Comparison of ENCODE assay signal across 9 cellular contexts in genomic region chr16:1929578-1930337, GRCh38. TPM values are rescaled to one million over a fixed set of nuclear protein-coding genes. Genes with fewer than 3 reads are reported as not detected.
A peak's percentile ranks its signal among the peaks of the same experiment; 100 is the strongest.
DNase-seq lines count a peak whose midpoint lies in the region; ATAC-seq and TF ChIP-seq lines count a peak whose summit lies in the region.
"Had no signal": no experiment of that assay in that cellular context is flagged by ENCODE, and none has a peak within 500 bp of the region (broad histone marks: within the 10 kb centered on the region; RNA-seq: fewer than 3 reads in every experiment).

No MANE protein-coding gene starts in this region.

- POLR2A ChIA-PET in Caco-2 (lab: Charles Lee), result no interaction called here

- H3K4me3 ChIP-seq in Caco-2 (ENCODE audit: low read depth, low read length) (peak overlapping the region; percentile 63), OCI-LY1 (ENCODE audit: low read depth, low read length, poor library complexity, severe bottlenecking) (peak overlapping the region; percentile 56), muscle layer of colon (ENCODE audit: low read depth in 1 of 2, low read length in 2 of 2) (peak overlapping the region; percentile 48 to 75)

- H3K9ac ChIP-seq in OCI-LY1 (ENCODE audit: low read length) (peak overlapping the region; percentile 48), muscle layer of colon (ENCODE audit: low read length) (no peak overlapping the region)

- CTCF ChIA-PET in Caco-2 (lab: Charles Lee), result interaction anchor here (0.5 to 1.5 kb wide), 3 partner anchors 11 to 74 kb away, joined by 3 to 9 read pairs (median 4); no protein-coding TSS in a partner anchor

- H3K9me3 Mint-ChIP-seq in Caco-2 (ENCODE audit: unreplicated experiment), result no peaks in the 10 kb centered on the region

- H3K27ac ChIP-seq in OCI-LY1 (ENCODE audit: low read depth, low read length, poor library complexity, severe bottlenecking), result no peak overlapping the region
- peak overlapping the region; percentile 70 for H3K27ac ChIP-seq in muscle layer of colon (ENCODE audit: low read depth, low read length)
- H3K27ac ChIP-seq: epithelial cell of prostate had no signal

- no TSS peak for BruUV-seq in Caco-2 (replicated peaks; lab: Mats Ljungman, UMichigan)

- H3K4me1 Mint-ChIP-seq in Caco-2 (ENCODE audit: low read depth, unreplicated experiment), result no peaks in the 10 kb centered on the region

- no peak overlapping the region for H3K27ac Mint-ChIP-seq in Caco-2 (ENCODE audit: unreplicated experiment)

- no peaks in the 10 kb centered on the region for H3K79me2 ChIP-seq in OCI-LY1 (ENCODE audit: insufficient read depth, low read length)

- no peaks in the 10 kb centered on the region for H3K36me3 Mint-ChIP-seq in Caco-2 (ENCODE audit: insufficient read depth, unreplicated experiment)

- no peaks in the 10 kb centered on the region for H3K27me3 ChIP-seq in Caco-2 (replicated peaks; ENCODE audit: control insufficient read depth, insufficient read depth, low read length)
- H3K27me3 ChIP-seq in OCI-LY1 (ENCODE audit: insufficient read depth, low read length), result 0 out of 2 replicates have a peak, but pooled peaks cover 6% of the 10 kb centered on the region
- peaks cover 0 to 22% of the 10 kb centered on the region in 2 donors for H3K27me3 ChIP-seq in muscle layer of colon (ENCODE audit: control insufficient read depth in 1 of 2, insufficient read depth in 2 of 2, low read length in 2 of 2)

- intact Hi-C loops in Caco-2 (cut with micrococcal nuclease; ENCODE audit: unreplicated experiment), result loop anchor here (1.0 kb wide), 1 partner anchor 65 kb away; no protein-coding TSS in a partner anchor

- peak overlapping the region; percentile 69 for H3K4me3 Mint-ChIP-seq in Caco-2 (ENCODE audit: unreplicated experiment)

- no peak overlapping the region for H2AFZ ChIP-seq in OCI-LY1 (ENCODE audit: low read length)

- DNase-seq in Caco-2, result peak; percentile 80 to 95
- peak; percentile 73 for DNase-seq in HT1080 (ENCODE audit: low read depth)
- DNase-seq in activated T-cell treated with anti-CD3 and anti-CD28 coated beads for 24 hours (ENCODE audit: low read depth), result peak; percentile 91
- peak; percentile 78 to 87 for DNase-seq in stimulated activated CD8-positive, alpha-beta memory T cell treated with anti-CD3 and anti-CD28 coated beads, Interleukin-4, amount 100 ng/mL, for 4 hours (ENCODE audit: low read depth in 2 of 2, low spot score in 1 of 2)

- no peaks in the 10 kb centered on the region for H4K20me1 ChIP-seq in OCI-LY1 (ENCODE audit: insufficient read depth, low read length)

- ATAC-seq in GM21367 (IDR thresholded peaks at IDR 0.05; ENCODE audit: unreplicated experiment) (peak; percentile 76), esophagus mucosa (peak; percentile 94)

- peak; percentile 32 to 94 for TF ChIP-seq CTCF in Caco-2 (IDR thresholded peaks at IDR 0.05; ENCODE audit: insufficient read depth in 1 of 2, low read depth in 1 of 2, low read length in 1 of 2, severe bottlenecking in 1 of 2, unreplicated experiment in 1 of 2)
- TF ChIP-seq CTCF in OCI-LY1 (IDR thresholded peaks at IDR 0.05; ENCODE audit: low read length), result peak; percentile 78

- H3K27me3 Mint-ChIP-seq in Caco-2 (ENCODE audit: insufficient read depth, unreplicated experiment), result no peaks in the 10 kb centered on the region

- H3K4me2 ChIP-seq in OCI-LY1 (ENCODE audit: low read length), result peak overlapping the region; percentile 76

- H3K36me3 ChIP-seq in Caco-2 (ENCODE audit: control insufficient read depth, insufficient read depth, low read length) (no peaks in the 10 kb centered on the region), OCI-LY1 (ENCODE audit: insufficient read depth, low read length) (no peaks in the 10 kb centered on the region), muscle layer of colon (ENCODE audit: insufficient read depth, low read length) (no peaks in the 10 kb centered on the region)

- peaks cover 5% of the 10 kb centered on the region for H3K4me1 ChIP-seq in Caco-2
- H3K4me1 ChIP-seq in OCI-LY1 (ENCODE audit: insufficient read depth, low read length, severe bottlenecking), result peaks cover 13% of the 10 kb centered on the region
- no peaks in the 10 kb centered on the region for H3K4me1 ChIP-seq in muscle layer of colon (ENCODE audit: insufficient read depth, low read length)

- no peaks in the 10 kb centered on the region for H3F3A ChIP-seq in OCI-LY1 (ENCODE audit: insufficient read depth, low read length)

- no peaks in the 10 kb centered on the region for H3K9me3 ChIP-seq in Caco-2
- no peaks in the 10 kb centered on the region for H3K9me3 ChIP-seq in OCI-LY1 (ENCODE audit: low read length)
- H3K9me3 ChIP-seq in muscle layer of colon (ENCODE audit: low read length), result no peaks in the 10 kb centered on the region

- no peaks in the 10 kb centered on the region for H3K9me2 ChIP-seq in OCI-LY1 (ENCODE audit: low read depth, low read length)

RNA-seq across cellular contexts. Expression of gene HS3ST6, which starts 11.5 kb away (rescaled TPM):
- total RNA-seq in Caco-2 (2022) (not detected in 2 replicates), esophagus mucosa (1.4 TPM)
- not detected in 2 replicates for total RNA-seq in HT1080 (2014; rRNA removed; shearing (Covaris generic))
- polyA plus RNA-seq in HT1080 (2015; cell fraction: cytosol; rRNA removed), result not detected in 2 replicates
- not detected in 2 replicates for polyA plus RNA-seq in HT1080 (2015; cell fraction: nucleus; rRNA removed)

RNA-seq across cellular contexts. Expression of gene MSRB1, which starts 13.2 kb away (rescaled TPM):
- total RNA-seq in Caco-2 (2022) (27.6 and 30.5 TPM in 2 replicates), esophagus mucosa (44.0 TPM)
- total RNA-seq in HT1080 (2014; rRNA removed; shearing (Covaris generic)), result 26.1 and 38.7 TPM in 2 replicates
- polyA plus RNA-seq in HT1080 (2015; cell fraction: cytosol; rRNA removed), result 30.0 and 33.5 TPM in 2 replicates
- polyA plus RNA-seq in HT1080 (2015; cell fraction: nucleus; rRNA removed), result 13.0 and 14.8 TPM in 2 replicates

RNA-seq across cellular contexts. Expression of gene RPL3L, which starts 24.7 kb away (rescaled TPM):
- total RNA-seq in Caco-2 (2022), result not detected in 2 replicates
- total RNA-seq in HT1080 (2014; rRNA removed; shearing (Covaris generic)), result not detected in 2 replicates
- polyA plus RNA-seq in HT1080 (2015; cell fraction: cytosol; rRNA removed), result not detected in 2 replicates
- not detected in 2 replicates for polyA plus RNA-seq in HT1080 (2015; cell fraction: nucleus; rRNA removed)
- total RNA-seq in esophagus mucosa, result 0.12 TPM

RNA-seq across cellular contexts. Expression of gene NDUFB10, which starts 29.6 kb away (rescaled TPM):
- total RNA-seq in Caco-2 (2022) (128 and 132 TPM in 2 replicates), esophagus mucosa (115 TPM)
- total RNA-seq in HT1080 (2014; rRNA removed; shearing (Covaris generic)), result 559 and 621 TPM in 2 replicates
- polyA plus RNA-seq in HT1080 (2015; cell fraction: cytosol; rRNA removed), result 343 and 350 TPM in 2 replicates
- 82.3 and 99.9 TPM in 2 replicates for polyA plus RNA-seq in HT1080 (2015; cell fraction: nucleus; rRNA removed)

RNA-seq across cellular contexts. Expression of gene RPS2, which starts 34.9 kb away (rescaled TPM):
- total RNA-seq in Caco-2 (2022), result 2,961 and 3,006 TPM in 2 replicates
- 5,088 and 5,569 TPM in 2 replicates for total RNA-seq in HT1080 (2014; rRNA removed; shearing (Covaris generic))
- polyA plus RNA-seq in HT1080 (2015; cell fraction: cytosol; rRNA removed), result 8,964 and 9,967 TPM in 2 replicates
- 2,812 and 3,088 TPM in 2 replicates for polyA plus RNA-seq in HT1080 (2015; cell fraction: nucleus; rRNA removed)
- total RNA-seq in esophagus mucosa, result 3,204 TPM
